ENCODE assay signal across 8 cellular contexts in the genomic region with DNA sequence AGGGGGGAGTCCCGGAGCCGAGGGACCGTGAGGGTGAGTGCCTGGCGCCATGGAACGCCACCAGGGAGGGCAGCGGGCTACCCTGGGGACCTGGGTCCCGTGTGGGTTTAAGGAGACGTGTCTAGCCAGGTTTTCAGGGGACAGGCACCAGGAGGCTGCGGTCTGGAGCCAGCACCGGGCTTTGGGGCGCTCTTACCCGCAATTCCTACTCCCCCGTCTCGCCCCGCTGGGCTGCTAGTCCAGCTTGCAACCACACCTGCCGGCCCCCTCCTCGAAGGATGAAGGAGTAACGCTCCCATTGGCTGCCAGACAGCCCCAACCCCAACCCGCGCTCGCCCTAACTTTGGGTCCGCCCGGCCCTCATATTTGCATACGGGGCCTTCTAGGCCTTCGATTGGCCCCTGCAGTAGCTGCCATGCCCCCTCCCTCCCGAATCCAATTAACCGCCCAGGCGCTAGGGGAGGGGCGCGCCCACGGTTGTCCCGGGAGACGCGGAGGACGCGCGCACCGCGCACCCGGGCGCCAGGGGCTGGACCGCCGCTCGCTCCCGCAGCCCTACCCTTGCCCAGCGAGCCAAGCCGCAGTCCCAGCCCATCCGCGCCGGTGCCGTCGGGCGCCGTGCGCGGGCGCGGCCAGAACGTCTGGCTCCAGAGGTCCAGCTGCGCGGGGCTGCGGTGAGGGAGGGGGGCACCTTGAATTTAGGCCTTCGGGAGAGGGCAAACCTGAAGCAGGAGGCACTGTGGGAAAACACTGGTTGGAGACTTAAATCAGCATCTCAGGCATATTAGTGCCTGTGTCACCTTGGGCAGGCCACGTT. TPM values are rescaled to one million over a fixed set of nuclear protein-coding genes. Genes with fewer than 3 reads are reported as not detected.
DNase-seq lines count a peak whose midpoint lies in the region; ATAC-seq and TF ChIP-seq lines count a peak whose summit lies in the region.

A gene (minus strand): TSS at position 456 of the 817 bp plus-strand sequence. CDS start 157 bp downstream, at position 299.

- CTCF ChIA-PET in RWPE1 (lab: Yijun Ruan, JAX) = interaction anchor here (1.0 to 1.7 kb wide), 5 partner anchors 12 to 500 kb away, joined by 3 to 12 read pairs (median 3); no protein-coding TSS in a partner anchor

- ATAC-seq in GM19452 (IDR thresholded peaks at IDR 0.05; ENCODE audit: unreplicated experiment) (peak; percentile 83), foreskin keratinocyte (peak; percentile 84)
- peak; percentile 92 for ATAC-seq in stimulated activated naive CD8-positive, alpha-beta T cell treated with anti-CD3 and anti-CD28 coated beads, Interleukin-15, amount 100 ng/mL, for 72 hours

- POLR2A ChIA-PET in RWPE1 (lab: Yijun Ruan, JAX; ENCODE audit: low non-redundant PET) = no interaction called here

- no peaks in the 10 kb centered on the region for H3K36me3 Mint-ChIP-seq in neural crest cell (ENCODE audit: low read depth)

- H3K27ac ChIP-seq in RWPE1 (no peak within 1 kb of the TSS), foreskin keratinocyte (no peak within 1 kb of the TSS)

- H3K4me3 Mint-ChIP-seq in neural crest cell = peak within 1 kb of the TSS; percentile 83
- peak within 1 kb of the TSS; percentile 79 to 82 for H3K4me3 Mint-ChIP-seq in stimulated activated naive CD8-positive, alpha-beta T cell treated with anti-CD3 and anti-CD28 coated beads, Interleukin-15, amount 100 ng/mL, for 72 hours

- DNase-seq in AG09309 (ENCODE audit: low read depth) (no peak), LNCaP clone FGC (ENCODE audit: low read depth) (peak; percentile 75), RWPE1 (ENCODE audit: low spot score) (peak; percentile 92), foreskin keratinocyte (peak in 1 of 2 donors; percentile 50), neural crest cell (ENCODE audit: low read depth, low spot score) (peak; percentile 77)
- DNase-seq in activated effector memory CD4-positive, alpha-beta T cell treated with Interleukin-2 at 50 U/mL for 16 hours = peak; percentile 68
- DNase-seq in stimulated activated naive CD8-positive, alpha-beta T cell treated with anti-CD3 and anti-CD28 coated beads, Interleukin-15, amount 100 ng/mL, for 72 hours = peak; percentile 55 to 60

- peak within 1 kb of the TSS; percentile 30 for H3K4me3 ChIP-seq in AG09309 (ENCODE audit: control insufficient read depth, low read depth, low read length)
- H3K4me3 ChIP-seq in LNCaP clone FGC (ENCODE audit: low read depth, low read length) = peak within 1 kb of the TSS; percentile 46

- H3K4me1 Mint-ChIP-seq in neural crest cell = peaks cover 24% of the 10 kb centered on the region
- peaks cover 31% of the 10 kb centered on the region for H3K4me1 Mint-ChIP-seq in stimulated activated naive CD8-positive, alpha-beta T cell treated with anti-CD3 and anti-CD28 coated beads, Interleukin-15, amount 100 ng/mL, for 72 hours

- no peaks in the 10 kb centered on the region for H3K4me1 ChIP-seq in foreskin keratinocyte

- no peak within 1 kb of the TSS for H3K27ac Mint-ChIP-seq in neural crest cell (ENCODE audit: unreplicated experiment)
- peak within 1 kb of the TSS in 1 of 2 donors; percentile 79 for H3K27ac Mint-ChIP-seq in stimulated activated naive CD8-positive, alpha-beta T cell treated with anti-CD3 and anti-CD28 coated beads, Interleukin-15, amount 100 ng/mL, for 72 hours

- no peaks in the 10 kb centered on the region for H3K9me3 Mint-ChIP-seq in neural crest cell
- no peaks in the 10 kb centered on the region for H3K9me3 Mint-ChIP-seq in stimulated activated naive CD8-positive, alpha-beta T cell treated with anti-CD3 and anti-CD28 coated beads, Interleukin-15, amount 100 ng/mL, for 72 hours

- H3K27me3 ChIP-seq in foreskin keratinocyte = peaks cover 65% of the 10 kb centered on the region

- H3K27me3 Mint-ChIP-seq in neural crest cell (ENCODE audit: low read depth) = peaks cover 81% of the 10 kb centered on the region
- peaks cover 76% of the 10 kb centered on the region for H3K27me3 Mint-ChIP-seq in stimulated activated naive CD8-positive, alpha-beta T cell treated with anti-CD3 and anti-CD28 coated beads, Interleukin-15, amount 100 ng/mL, for 72 hours

- TF ChIP-seq CTCF in AG09309 (IDR thresholded peaks at IDR 0.05; ENCODE audit: control insufficient read depth, insufficient read depth, low read depth, low read length, missing control alignments) (no peak), LNCaP clone FGC (IDR thresholded peaks at IDR 0.05; ENCODE audit: control insufficient read depth, extremely low read depth, insufficient read depth) (no peak), RWPE1 (conservative IDR thresholded peaks at IDR 0.05; ENCODE audit: low read depth) (no peak), foreskin keratinocyte (conservative IDR thresholded peaks at IDR 0.05) (no peak), neural crest cell (conservative IDR thresholded peaks at IDR 0.05) (no peak)

RNA-seq across cellular contexts. Expression of the gene that starts here (rescaled TPM):
- total RNA-seq in foreskin keratinocyte = not detected in 2 replicates
- polyA plus RNA-seq in foreskin keratinocyte = not detected in 2 replicates
- total RNA-seq in neural crest cell = 0.65 and 0.68 TPM in 2 replicates

Comparison
In these comparisons a context has a peak if more than half of its experiments do, and no peak if none do; other contexts are left out.
1. Peak in ATAC-seq in foreskin keratinocyte; RNA of the gene not detected or under 1 TPM.
2. Peak in DNase-seq in neural crest cell; RNA of the gene not detected or under 1 TPM.